In genomic region chr12:123055281-123055766, GRCh38 we compare ENCODE assay signal across 15 cellular contexts.
DNase-seq lines count a peak whose midpoint lies in the region; ATAC-seq and TF ChIP-seq lines count a peak whose summit lies in the region.
"Had no signal": no experiment of that assay in that cellular context is flagged by ENCODE, and none has a peak within 500 bp of the region (broad histone marks: within the 10 kb centered on the region; RNA-seq: fewer than 3 reads in every experiment).

No MANE protein-coding gene starts in this region.

- no peak overlapping the region for H3K4me2 ChIP-seq in PC-3 (ENCODE audit: low read length)
- H3K4me2 ChIP-seq: GM23338 had no signal

- no peaks in the 10 kb centered on the region for H4K20me1 ChIP-seq in PC-3 (ENCODE audit: low read length)

- CTCF ChIA-PET in PC-3 (lab: Charles Lee), result no interaction called here

- H3K27ac ChIP-seq in cingulate gyrus (ENCODE audit: low read depth, low read length), result peak overlapping the region; percentile 24
- no peak overlapping the region for H3K27ac ChIP-seq in PC-3 (ENCODE audit: low read length)

- H3K36me3 Mint-ChIP-seq in activated naive CD4-positive, alpha-beta T cell treated with anti-CD3 and anti-CD28 coated beads, Interleukin-2, amount 50 U/mL, for 24 hours, result peaks cover 2% of the 10 kb centered on the region
- no peaks in the 10 kb centered on the region for H3K36me3 Mint-ChIP-seq in type B pancreatic cell
- no peaks in the 10 kb centered on the region for H3K36me3 Mint-ChIP-seq in activated T-cell treated with anti-CD3 and anti-CD28 coated beads, Interleukin-2, amount 50 U/mL, for 4 hours (ENCODE audit: insufficient read depth)

- H3K27me3 ChIP-seq in PC-3 (ENCODE audit: low read length), result no peaks in the 10 kb centered on the region

- no peaks in the 10 kb centered on the region for H3K9me2 ChIP-seq in PC-3 (replicated peaks; ENCODE audit: low read length)

- no TSS peak for BruUV-seq in PC-3 (replicated peaks; lab: Mats Ljungman, UMichigan)

- POLR2A ChIA-PET in PC-3 (lab: Charles Lee; ENCODE audit: unreplicated experiment), result no interaction called here

- peaks cover 8% of the 10 kb centered on the region; the same call in 1 of the 2 replicates for H3K4me1 ChIP-seq in PC-3 (ENCODE audit: insufficient read depth, low read length)

- H3F3A ChIP-seq in PC-3 (ENCODE audit: low read length, unreplicated experiment), result no peaks in the 10 kb centered on the region

- H3K9me3 Mint-ChIP-seq in activated naive CD4-positive, alpha-beta T cell treated with anti-CD3 and anti-CD28 coated beads, Interleukin-2, amount 50 U/mL, for 24 hours, result no peaks in the 10 kb centered on the region
- no peaks in the 10 kb centered on the region for H3K9me3 Mint-ChIP-seq in type B pancreatic cell
- no peaks in the 10 kb centered on the region for H3K9me3 Mint-ChIP-seq in activated T-cell treated with anti-CD3 and anti-CD28 coated beads, Interleukin-2, amount 50 U/mL, for 4 hours
- H3K9me3 Mint-ChIP-seq: dendritic cell treated with granulocyte-macrophage colony-stimulating factor and Interleukin-4, amounts not matched to agents 40 ng/mL and 50 ng/mL, for 4 days; GM23338; IgD-negative memory B cell had no signal

- no peak overlapping the region for H3K4me3 Mint-ChIP-seq in activated naive CD4-positive, alpha-beta T cell treated with anti-CD3 and anti-CD28 coated beads, Interleukin-2, amount 50 U/mL, for 24 hours
- peak overlapping the region; percentile 29 for H3K4me3 Mint-ChIP-seq in type B pancreatic cell
- no peak overlapping the region for H3K4me3 Mint-ChIP-seq in activated T-cell treated with anti-CD3 and anti-CD28 coated beads, Interleukin-2, amount 50 U/mL, for 4 hours
- H3K4me3 Mint-ChIP-seq: dendritic cell treated with granulocyte-macrophage colony-stimulating factor and Interleukin-4, amounts not matched to agents 40 ng/mL and 50 ng/mL, for 4 days; GM23338; IgD-negative memory B cell had no signal

- peak overlapping the region; percentile 38 for H3K27ac Mint-ChIP-seq in activated naive CD4-positive, alpha-beta T cell treated with anti-CD3 and anti-CD28 coated beads, Interleukin-2, amount 50 U/mL, for 24 hours
- no peak overlapping the region for H3K27ac Mint-ChIP-seq in type B pancreatic cell
- H3K27ac Mint-ChIP-seq: dendritic cell treated with granulocyte-macrophage colony-stimulating factor and Interleukin-4, amounts not matched to agents 40 ng/mL and 50 ng/mL, for 4 days; GM23338; IgD-negative memory B cell had no signal

- H2AFZ ChIP-seq in PC-3 (ENCODE audit: low read length), result no peak overlapping the region
- H2AFZ ChIP-seq: GM23338 had no signal

- DNase-seq in activated naive CD4-positive, alpha-beta T cell (lab: John Stamatoyannopoulos, UW), result no peak
- DNase-seq in NCI-H446 treated with DMSO at 0.1 percent for 48 hours (lab: John Stamatoyannopoulos, UW) (peak; percentile 98), type B pancreatic cell (ENCODE audit: extremely low spot score, unreplicated experiment) (no peak), UCSD-AML1 (lab: John Stamatoyannopoulos, UW; ENCODE audit: unreplicated experiment) (no peak), PC-3 (no peak)
- DNase-seq in activated T-cell treated with anti-CD3 and anti-CD28 coated beads, Interleukin-2, amount 50 U/mL, for 4 hours, result no peak
- DNase-seq: NCI-H187 treated with DMSO at 0.1 percent for 48 hours; stimulated activated naive CD8-positive, alpha-beta T cell treated with anti-CD3 and anti-CD28 coated beads, Interleukin-15, Interleukin-2, amounts not matched to agents 100 U/mL and 50 U/mL, for 24 hours had no signal

- no peak overlapping the region for H3K9ac ChIP-seq in PC-3 (ENCODE audit: low read length)

- H3K36me3 ChIP-seq in PC-3 (ENCODE audit: low read depth, low read length), result no peaks in the 10 kb centered on the region

- TF ChIP-seq CTCF in type B pancreatic cell (conservative IDR thresholded peaks at IDR 0.05), result no peak
- TF ChIP-seq CTCF in PC-3 (conservative IDR thresholded peaks at IDR 0.05; ENCODE audit: low read depth, low read length), result no peak

- H3K4me3 ChIP-seq in PC-3 (ENCODE audit: low read length), result no peak overlapping the region
- H3K4me3 ChIP-seq: GM23338, lung had no signal

- H3K27me3 Mint-ChIP-seq in activated naive CD4-positive, alpha-beta T cell treated with anti-CD3 and anti-CD28 coated beads, Interleukin-2, amount 50 U/mL, for 24 hours, result no peaks in the 10 kb centered on the region
- H3K27me3 Mint-ChIP-seq in type B pancreatic cell, result no peaks in the 10 kb centered on the region
- no peaks in the 10 kb centered on the region for H3K27me3 Mint-ChIP-seq in activated T-cell treated with anti-CD3 and anti-CD28 coated beads, Interleukin-2, amount 50 U/mL, for 4 hours (ENCODE audit: low read depth)
- H3K27me3 Mint-ChIP-seq: dendritic cell treated with granulocyte-macrophage colony-stimulating factor and Interleukin-4, amounts not matched to agents 40 ng/mL and 50 ng/mL, for 4 days; IgD-negative memory B cell had no signal

- no peaks in the 10 kb centered on the region for H3K79me2 ChIP-seq in PC-3 (ENCODE audit: low read length)

- H3K9me3 ChIP-seq in PC-3 (ENCODE audit: low read length), result no peaks in the 10 kb centered on the region

- ATAC-seq in activated T-cell treated with anti-CD3 and anti-CD28 coated beads, Interleukin-2, amount 50 U/mL, for 4 hours, result no peak
- no peak for ATAC-seq in PC-3
- ATAC-seq: activated CD4-positive, CD25-positive, alpha-beta regulatory T cell treated with anti-CD3 and anti-CD28 coated beads, Interleukin-2, amount 50 U/mL, for 24 hours; GM23338; stimulated activated naive CD8-positive, alpha-beta T cell treated with anti-CD3 and anti-CD28 coated beads, Interleukin-15, Interleukin-2, amounts not matched to agents 100 U/mL and 50 U/mL, for 24 hours had no signal

- peaks cover 19% of the 10 kb centered on the region for H3K4me1 Mint-ChIP-seq in activated naive CD4-positive, alpha-beta T cell treated with anti-CD3 and anti-CD28 coated beads, Interleukin-2, amount 50 U/mL, for 24 hours
- H3K4me1 Mint-ChIP-seq in type B pancreatic cell (ENCODE audit: unreplicated experiment), result peaks cover 21% of the 10 kb centered on the region
- H3K4me1 Mint-ChIP-seq in activated T-cell treated with anti-CD3 and anti-CD28 coated beads, Interleukin-2, amount 50 U/mL, for 4 hours (ENCODE audit: low read depth), result peaks cover 4% of the 10 kb centered on the region
- H3K4me1 Mint-ChIP-seq: GM23338 had no signal

- intact Hi-C loops in PC-3 (cut with micrococcal nuclease), result no loop called here
